In the genomic region with DNA sequence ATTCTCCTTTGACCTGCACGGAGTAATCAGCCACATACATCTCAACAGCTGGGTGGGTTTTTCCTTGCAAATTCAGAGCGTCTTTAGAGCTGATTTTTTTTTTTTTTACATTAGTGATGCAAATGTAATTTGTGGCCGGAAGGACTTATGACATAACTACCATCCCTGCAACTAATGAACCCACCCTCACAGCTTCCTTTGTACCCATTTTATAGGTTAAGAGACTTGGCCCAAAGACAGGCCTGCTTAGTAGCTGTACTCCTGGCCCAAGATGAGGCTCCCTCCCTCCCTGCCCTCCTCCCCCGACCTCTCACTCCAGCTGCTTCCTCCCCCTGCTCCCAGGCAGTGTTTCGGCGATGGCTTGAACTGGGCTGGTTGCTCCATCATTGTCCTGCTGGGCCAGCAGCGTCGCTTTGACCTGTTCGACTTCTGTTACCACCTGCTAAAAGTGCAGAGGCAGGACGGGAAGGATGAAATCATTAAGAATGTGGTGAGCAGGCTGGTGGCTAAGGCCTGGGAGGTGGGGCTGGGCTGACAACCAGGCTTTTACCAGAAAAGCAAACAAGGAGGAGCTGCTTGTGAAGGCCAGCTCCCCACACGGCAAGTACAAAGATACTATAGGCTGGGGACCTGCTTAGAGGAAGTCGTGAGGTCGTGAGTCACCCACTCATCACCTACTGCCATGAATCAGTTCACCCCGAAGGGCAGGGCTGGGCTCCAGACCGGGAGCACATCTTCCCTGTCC, we compare ENCODE assay signal across 1 cellular context.
TF ChIP-seq lines count a peak whose summit lies in the region.

No MANE protein-coding gene starts in this region.

TF ChIP-seq in HCT116, 20 proteins besides CTCF, POLR2A, EP300 and RAD21 (continued from another document):
- TF ChIP-seq, protein P1, sequence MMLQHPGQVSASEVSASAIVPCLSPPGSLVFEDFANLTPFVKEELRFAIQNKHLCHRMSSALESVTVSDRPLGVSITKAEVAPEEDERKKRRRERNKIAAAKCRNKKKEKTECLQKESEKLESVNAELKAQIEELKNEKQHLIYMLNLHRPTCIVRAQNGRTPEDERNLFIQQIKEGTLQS (IDR thresholded peaks at IDR 0.05): no peak
- TF ChIP-seq, protein P2, sequence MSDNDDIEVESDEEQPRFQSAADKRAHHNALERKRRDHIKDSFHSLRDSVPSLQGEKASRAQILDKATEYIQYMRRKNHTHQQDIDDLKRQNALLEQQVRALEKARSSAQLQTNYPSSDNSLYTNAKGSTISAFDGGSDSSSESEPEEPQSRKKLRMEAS (IDR thresholded peaks at IDR 0.05): peak; percentile 99
- peak; percentile 67 for TF ChIP-seq POLR2AphosphoS5 (IDR thresholded peaks at IDR 0.05; ENCODE audit: low read depth, low read length)
- no peak; the same call in 1 of the 2 replicates for TF ChIP-seq ELF1 (IDR thresholded peaks at IDR 0.05; ENCODE audit: borderline replicate concordance, low read depth)
- TF ChIP-seq ZNF274 (IDR thresholded peaks at IDR 0.05; ENCODE audit: low read depth, low read length): no peak
- peak; percentile 99 for TF ChIP-seq CBX3 (IDR thresholded peaks at IDR 0.05; ENCODE audit: low read depth)
- peak; percentile 85 for TF ChIP-seq SIN3A (IDR thresholded peaks at IDR 0.05; ENCODE audit: low read depth)
- peak; percentile 75 for TF ChIP-seq CEBPB (IDR thresholded peaks at IDR 0.05; ENCODE audit: low read depth)
- TF ChIP-seq, protein P3, sequence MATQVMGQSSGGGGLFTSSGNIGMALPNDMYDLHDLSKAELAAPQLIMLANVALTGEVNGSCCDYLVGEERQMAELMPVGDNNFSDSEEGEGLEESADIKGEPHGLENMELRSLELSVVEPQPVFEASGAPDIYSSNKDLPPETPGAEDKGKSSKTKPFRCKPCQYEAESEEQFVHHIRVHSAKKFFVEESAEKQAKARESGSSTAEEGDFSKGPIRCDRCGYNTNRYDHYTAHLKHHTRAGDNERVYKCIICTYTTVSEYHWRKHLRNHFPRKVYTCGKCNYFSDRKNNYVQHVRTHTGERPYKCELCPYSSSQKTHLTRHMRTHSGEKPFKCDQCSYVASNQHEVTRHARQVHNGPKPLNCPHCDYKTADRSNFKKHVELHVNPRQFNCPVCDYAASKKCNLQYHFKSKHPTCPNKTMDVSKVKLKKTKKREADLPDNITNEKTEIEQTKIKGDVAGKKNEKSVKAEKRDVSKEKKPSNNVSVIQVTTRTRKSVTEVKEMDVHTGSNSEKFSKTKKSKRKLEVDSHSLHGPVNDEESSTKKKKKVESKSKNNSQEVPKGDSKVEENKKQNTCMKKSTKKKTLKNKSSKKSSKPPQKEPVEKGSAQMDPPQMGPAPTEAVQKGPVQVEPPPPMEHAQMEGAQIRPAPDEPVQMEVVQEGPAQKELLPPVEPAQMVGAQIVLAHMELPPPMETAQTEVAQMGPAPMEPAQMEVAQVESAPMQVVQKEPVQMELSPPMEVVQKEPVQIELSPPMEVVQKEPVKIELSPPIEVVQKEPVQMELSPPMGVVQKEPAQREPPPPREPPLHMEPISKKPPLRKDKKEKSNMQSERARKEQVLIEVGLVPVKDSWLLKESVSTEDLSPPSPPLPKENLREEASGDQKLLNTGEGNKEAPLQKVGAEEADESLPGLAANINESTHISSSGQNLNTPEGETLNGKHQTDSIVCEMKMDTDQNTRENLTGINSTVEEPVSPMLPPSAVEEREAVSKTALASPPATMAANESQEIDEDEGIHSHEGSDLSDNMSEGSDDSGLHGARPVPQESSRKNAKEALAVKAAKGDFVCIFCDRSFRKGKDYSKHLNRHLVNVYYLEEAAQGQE (IDR thresholded peaks at IDR 0.05; ENCODE audit: low read depth): no peak
- TF ChIP-seq, protein P4, sequence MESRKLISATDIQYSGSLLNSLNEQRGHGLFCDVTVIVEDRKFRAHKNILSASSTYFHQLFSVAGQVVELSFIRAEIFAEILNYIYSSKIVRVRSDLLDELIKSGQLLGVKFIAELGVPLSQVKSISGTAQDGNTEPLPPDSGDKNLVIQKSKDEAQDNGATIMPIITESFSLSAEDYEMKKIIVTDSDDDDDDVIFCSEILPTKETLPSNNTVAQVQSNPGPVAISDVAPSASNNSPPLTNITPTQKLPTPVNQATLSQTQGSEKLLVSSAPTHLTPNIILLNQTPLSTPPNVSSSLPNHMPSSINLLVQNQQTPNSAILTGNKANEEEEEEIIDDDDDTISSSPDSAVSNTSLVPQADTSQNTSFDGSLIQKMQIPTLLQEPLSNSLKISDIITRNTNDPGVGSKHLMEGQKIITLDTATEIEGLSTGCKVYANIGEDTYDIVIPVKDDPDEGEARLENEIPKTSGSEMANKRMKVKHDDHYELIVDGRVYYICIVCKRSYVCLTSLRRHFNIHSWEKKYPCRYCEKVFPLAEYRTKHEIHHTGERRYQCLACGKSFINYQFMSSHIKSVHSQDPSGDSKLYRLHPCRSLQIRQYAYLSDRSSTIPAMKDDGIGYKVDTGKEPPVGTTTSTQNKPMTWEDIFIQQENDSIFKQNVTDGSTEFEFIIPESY (IDR thresholded peaks at IDR 0.05; ENCODE audit: extremely low read depth, insufficient replicate concordance, low read length): peak; percentile 44
- TF ChIP-seq SRF (IDR thresholded peaks at IDR 0.05; ENCODE audit: low read depth): peak; percentile 78
